Comparison of ENCODE assay signal across 18 cellular contexts in the genomic region with DNA sequence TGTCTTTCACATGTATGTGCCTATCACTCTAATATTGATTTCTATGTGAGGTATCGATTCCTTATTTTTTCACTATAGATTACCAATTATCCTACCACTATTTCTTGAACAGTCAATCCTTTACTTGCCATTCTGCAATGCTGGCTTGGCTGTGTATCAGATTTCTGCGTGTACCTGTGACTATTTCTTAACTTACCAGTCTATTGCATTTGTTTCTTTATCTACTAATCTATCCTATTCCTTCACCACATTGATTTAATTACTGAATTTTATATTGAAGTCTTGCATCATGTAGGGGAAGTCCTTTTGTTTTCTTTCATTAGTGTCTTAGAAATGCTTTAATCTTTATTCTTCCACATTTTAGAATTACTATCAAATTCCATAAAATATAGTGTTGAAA.
A peak's percentile ranks its signal among the peaks of the same experiment; 100 is the strongest.
DNase-seq lines count a peak whose midpoint lies in the region; TF ChIP-seq lines count a peak whose summit lies in the region.
"Had no signal": no experiment of that assay in that cellular context is flagged by ENCODE, and none has a peak within 500 bp of the region (broad histone marks: within the 10 kb centered on the region; RNA-seq: fewer than 3 reads in every experiment).

No MANE protein-coding gene starts in this region.

- no peak overlapping the region for H3K9ac ChIP-seq in MM.1S (ENCODE audit: low read length)

- H3K27ac ChIP-seq in MM.1S (ENCODE audit: low read length) = no peak overlapping the region
- H3K27ac ChIP-seq: HL-60, SK-N-MC had no signal

- H4K20me1 ChIP-seq in MM.1S (ENCODE audit: insufficient read depth, low read length) = no peaks in the 10 kb centered on the region

- no peak for TF ChIP-seq CTCF in AG10803 (conservative IDR thresholded peaks at IDR 0.05; ENCODE audit: low read length)
- no peak for TF ChIP-seq CTCF in fibroblast of mammary gland (conservative IDR thresholded peaks at IDR 0.05; ENCODE audit: control insufficient read depth, insufficient read depth, low read depth, low read length)
- no peak for TF ChIP-seq CTCF in MM.1S (IDR thresholded peaks at IDR 0.05; ENCODE audit: low read length)

- H3K36me3 ChIP-seq in MM.1S (replicated peaks; ENCODE audit: insufficient read depth, low read length) = no peaks in the 10 kb centered on the region

- H3K4me3 ChIP-seq in AG10803 (ENCODE audit: low read length) (no peak overlapping the region), fibroblast of mammary gland (ENCODE audit: control insufficient read depth, low read depth, low read length) (no peak overlapping the region), MM.1S (ENCODE audit: low read length) (no peak overlapping the region)
- H3K4me3 ChIP-seq: SK-N-MC had no signal

- H3F3A ChIP-seq in MM.1S (ENCODE audit: insufficient read depth, low read length) = no peaks in the 10 kb centered on the region

- no peaks in the 10 kb centered on the region for H3K9me2 ChIP-seq in MM.1S (replicated peaks; ENCODE audit: insufficient read depth, low read length)

- H3K4me1 ChIP-seq in MM.1S (ENCODE audit: low read length) = no peaks in the 10 kb centered on the region

- H2AFZ ChIP-seq in MM.1S (ENCODE audit: low read length) = no peak overlapping the region

- H3K4me2 ChIP-seq in MM.1S (ENCODE audit: low read depth, low read length) = no peak overlapping the region

- no peaks in the 10 kb centered on the region for H3K79me2 ChIP-seq in MM.1S (ENCODE audit: low read length)

- H3K9me3 ChIP-seq in MM.1S (replicated peaks; ENCODE audit: insufficient read depth, low read length) = no peaks in the 10 kb centered on the region

- no peaks in the 10 kb centered on the region for H3K27me3 ChIP-seq in MM.1S (replicated peaks; ENCODE audit: insufficient read depth, low read length)

- DNase-seq in AG10803 (ENCODE audit: low read depth) = peak; percentile 59
- peak; percentile 25 for DNase-seq in amniotic epithelial cell (ENCODE audit: low read depth)
- DNase-seq in fibroblast of mammary gland (ENCODE audit: low read depth) = peak; percentile 69
- peak; percentile 7 for DNase-seq in renal cortical epithelial cell (ENCODE audit: low read depth)
- no peak for DNase-seq in NCI-H1694 (lab: John Stamatoyannopoulos, UW)
- DNase-seq in iPS-NIHi7 (ENCODE audit: extremely low spot score) = no peak
- DNase-seq in MM.1S = no peak
- DNase-seq: AML-193, COR-L47, GDM1, H9, IMR-90, NCI-H1048, NCI-H1436 treated with DMSO at 0.1 percent for 48 hours, NCI-H2029 treated with DMSO at 0.1 percent for 48 hours, SHP77 had no signal

Comparison
In these comparisons a context has a peak if more than half of its experiments do, and no peak if none do; other contexts are left out.
1. DNase-seq: peak in AG10803 (single experiment), amniotic epithelial cell (single experiment), fibroblast of mammary gland (single experiment) and renal cortical epithelial cell (single experiment); none in NCI-H1694 (single experiment), iPS-NIHi7 (single experiment) and MM.1S (single experiment).